In genomic region chr3:136900694-136901093, GRCh38 we compare ENCODE assay signal across 1 cellular context. TPM values are rescaled to one million over a fixed set of nuclear protein-coding genes. Genes with fewer than 3 reads are reported as not detected.
"Had no signal": no experiment of that assay in that cellular context is flagged by ENCODE, and none has a peak within 500 bp of the region (broad histone marks: within the 10 kb centered on the region; RNA-seq: fewer than 3 reads in every experiment).

No MANE protein-coding gene starts in this region.

RNA-seq across cellular contexts. Expression of gene IL20RB, which starts 57.1 kb away (rescaled TPM):
- total RNA-seq: osteocyte had no signal
